4 cellular contexts compared by ENCODE assay signal in the genomic region with DNA sequence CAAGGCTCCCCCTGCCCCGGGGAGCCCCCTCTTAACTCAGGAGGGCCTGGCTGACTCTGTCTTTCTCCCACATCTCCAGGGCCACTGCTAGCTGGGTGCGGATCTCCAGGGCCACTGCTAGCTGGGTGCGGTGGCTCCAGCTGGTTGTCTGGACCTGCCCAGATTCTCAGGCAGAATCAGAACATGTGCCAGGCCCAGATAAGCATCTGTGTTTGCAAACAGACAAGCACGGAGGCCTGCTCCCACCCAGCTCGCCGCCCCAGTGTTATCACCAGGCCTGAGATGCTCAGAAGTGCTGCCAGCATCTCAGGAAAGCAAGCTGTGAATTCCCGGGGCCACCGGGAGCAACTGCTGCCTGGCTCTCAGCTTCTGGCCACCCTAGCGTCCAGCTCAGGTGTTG.
"Had no signal": no experiment of that assay in that cellular context is flagged by ENCODE, and none has a peak within 500 bp of the region (broad histone marks: within the 10 kb centered on the region; RNA-seq: fewer than 3 reads in every experiment).

No MANE protein-coding gene starts in this region.

- H3K4me3 ChIP-seq: GM23338 had no signal

- H2AFZ ChIP-seq: GM23338 had no signal

- DNase-seq: H9, HCEC 1CT, IMR-90 had no signal

- H3K4me2 ChIP-seq: GM23338 had no signal
